ENCODE assay signal across 1 cellular context in genomic region chr22:41285820-41286638, GRCh38.
TF ChIP-seq lines count a peak whose summit lies in the region.

Gene RANGAP1 (minus strand): TSS chr22:41286187. CDS start chr22:41281044, 5,143 bp downstream.

TF ChIP-seq in HepG2, 621 proteins besides CTCF, POLR2A, EP300 and RAD21 (continued from another document and continues in another):
- TF ChIP-seq ZFAT (CRISPR knock-in tag; conservative IDR thresholded peaks at IDR 0.05): 0 out of 2 replicates have a peak, but pooled peaks have one; percentile 35
- no peak for TF ChIP-seq BCLAF1 (IDR thresholded peaks at IDR 0.05)
- no peak for TF ChIP-seq ZNF264 (CRISPR knock-in tag; IDR thresholded peaks at IDR 0.05)
- no peak for TF ChIP-seq ZBTB46 (CRISPR knock-in tag; IDR thresholded peaks at IDR 0.05; ENCODE audit: borderline replicate concordance)
- peak; percentile 63; the same call in 1 of the 2 replicates for TF ChIP-seq TAF1 (CRISPR knock-in tag; IDR thresholded peaks at IDR 0.05)
- no peak for TF ChIP-seq ZNF10 (CRISPR knock-in tag; IDR thresholded peaks at IDR 0.05; ENCODE audit: borderline replicate concordance, low read depth)
- TF ChIP-seq ZNF589 (CRISPR knock-in tag; conservative IDR thresholded peaks at IDR 0.05): no peak
- no peak for TF ChIP-seq RFX5 (IDR thresholded peaks at IDR 0.05; ENCODE audit: low read depth, low read length)
- no peak for TF ChIP-seq LBX2 (CRISPR knock-in tag; IDR thresholded peaks at IDR 0.05; ENCODE audit: borderline replicate concordance)
- TF ChIP-seq IRF2 (CRISPR knock-in tag; IDR thresholded peaks at IDR 0.05): no peak; the same call in 1 of the 2 replicates
- no peak for TF ChIP-seq MED8 (CRISPR knock-in tag; IDR thresholded peaks at IDR 0.05; ENCODE audit: insufficient replicate concordance)
- TF ChIP-seq SP2 (CRISPR knock-in tag; IDR thresholded peaks at IDR 0.05): peak; percentile 69
- TF ChIP-seq KLF15 (CRISPR knock-in tag; IDR thresholded peaks at IDR 0.05; ENCODE audit: borderline replicate concordance): no peak
- 0 out of 2 replicates have a peak, but pooled peaks have one; percentile 33 for TF ChIP-seq ZNF691 (CRISPR knock-in tag; IDR thresholded peaks at IDR 0.05; ENCODE audit: borderline replicate concordance, low read depth)
- no peak for TF ChIP-seq TSC22D2 (CRISPR knock-in tag; IDR thresholded peaks at IDR 0.05; ENCODE audit: borderline replicate concordance)
- TF ChIP-seq ZNF30 (CRISPR knock-in tag; IDR thresholded peaks at IDR 0.05): no peak
- no peak for TF ChIP-seq NR3C1 (CRISPR knock-in tag; IDR thresholded peaks at IDR 0.05)
- peak; percentile 36; the same call in 1 of the 2 replicates for TF ChIP-seq GMEB2 (CRISPR knock-in tag; IDR thresholded peaks at IDR 0.05; ENCODE audit: low read depth)
- TF ChIP-seq MAFG (CRISPR knock-in tag; IDR thresholded peaks at IDR 0.05): no peak
- peak; percentile 85 for TF ChIP-seq AGO2 (optimal IDR thresholded peaks at IDR 0.05; ENCODE audit: low read depth, low read length)
- no peak for TF ChIP-seq ZFP82 (CRISPR knock-in tag; IDR thresholded peaks at IDR 0.05; ENCODE audit: borderline replicate concordance)
- TF ChIP-seq ZBTB42 (CRISPR knock-in tag; IDR thresholded peaks at IDR 0.05): no peak
- no peak for TF ChIP-seq ZNF550 (CRISPR knock-in tag; IDR thresholded peaks at IDR 0.05; ENCODE audit: borderline replicate concordance)
- TF ChIP-seq ZNF17 (CRISPR knock-in tag; IDR thresholded peaks at IDR 0.05): no peak
- peak; percentile 99 for TF ChIP-seq MAZ (IDR thresholded peaks at IDR 0.05; ENCODE audit: borderline replicate concordance, low read depth, low read length)
- TF ChIP-seq MAZ (CRISPR knock-in tag; IDR thresholded peaks at IDR 0.05; ENCODE audit: low read depth): peak; percentile 96
- peak; percentile 89 for TF ChIP-seq RBFOX2 (IDR thresholded peaks at IDR 0.05; ENCODE audit: low read depth, low read length)
- TF ChIP-seq FOXA1 (IDR thresholded peaks at IDR 0.05): no peak
- no peak; the same call in 1 of the 2 replicates for TF ChIP-seq FOXA1 (CRISPR knock-in tag; IDR thresholded peaks at IDR 0.05)
- no peak for TF ChIP-seq ATF6 (CRISPR knock-in tag; conservative IDR thresholded peaks at IDR 0.05)
- no peak for TF ChIP-seq TBP (CRISPR knock-in tag; IDR thresholded peaks at IDR 0.05)
- peak; percentile 59 for TF ChIP-seq GABPA (IDR thresholded peaks at IDR 0.05; ENCODE audit: low read depth, low read length)
- TF ChIP-seq GABPA (CRISPR knock-in tag; IDR thresholded peaks at IDR 0.05; ENCODE audit: low read depth): peak; percentile 94
- TF ChIP-seq TFE3 (CRISPR knock-in tag; IDR thresholded peaks at IDR 0.05): no peak
- TF ChIP-seq ARNT2 (CRISPR knock-in tag; IDR thresholded peaks at IDR 0.05; ENCODE audit: low read depth): no peak
- TF ChIP-seq RNF2 (conservative IDR thresholded peaks at IDR 0.05; ENCODE audit: low read depth): 0 out of 2 replicates have a peak, but pooled peaks have one; percentile 19
- no peak for TF ChIP-seq ZNF275 (CRISPR knock-in tag; IDR thresholded peaks at IDR 0.05; ENCODE audit: borderline replicate concordance)
- TF ChIP-seq ZNF724P (CRISPR knock-in tag; IDR thresholded peaks at IDR 0.05; ENCODE audit: borderline replicate concordance): no peak
- TF ChIP-seq ARID3A (IDR thresholded peaks at IDR 0.05; ENCODE audit: low read depth, low read length): no peak
- peak; percentile 64; the same call in 1 of the 2 replicates for TF ChIP-seq ZNF256 (CRISPR knock-in tag; conservative IDR thresholded peaks at IDR 0.05)
- peak; percentile 70; the same call in 1 of the 2 replicates for TF ChIP-seq ZNF777 (CRISPR knock-in tag; IDR thresholded peaks at IDR 0.05)
- TF ChIP-seq ZBTB39 (CRISPR knock-in tag; IDR thresholded peaks at IDR 0.05): peak; percentile 16; the same call in 1 of the 2 replicates
- TF ChIP-seq RAD51 (IDR thresholded peaks at IDR 0.05; ENCODE audit: borderline replicate concordance): no peak
- TF ChIP-seq HNRNPH1 (optimal IDR thresholded peaks at IDR 0.05; ENCODE audit: low read depth, low read length): no peak
- TF ChIP-seq MTF1 (CRISPR knock-in tag; IDR thresholded peaks at IDR 0.05): no peak
- peak; percentile 38; the same call in 1 of the 2 replicates for TF ChIP-seq ZNF749 (CRISPR knock-in tag; IDR thresholded peaks at IDR 0.05; ENCODE audit: borderline replicate concordance)
- no peak for TF ChIP-seq ZNF790 (CRISPR knock-in tag; IDR thresholded peaks at IDR 0.05; ENCODE audit: borderline replicate concordance)
- TF ChIP-seq DPF2 (CRISPR knock-in tag; IDR thresholded peaks at IDR 0.05; ENCODE audit: borderline replicate concordance, low read depth): no peak
- TF ChIP-seq RBM22 (optimal IDR thresholded peaks at IDR 0.05; ENCODE audit: low read length): no peak
- TF ChIP-seq DRAP1 (CRISPR knock-in tag; IDR thresholded peaks at IDR 0.05): peak; percentile 66
- no peak for TF ChIP-seq ZFP36 (IDR thresholded peaks at IDR 0.05; ENCODE audit: borderline replicate concordance, low read depth, low read length, partially characterized antibody)
- peak; percentile 70 for TF ChIP-seq SALL2 (CRISPR knock-in tag; IDR thresholded peaks at IDR 0.05)
- TF ChIP-seq EHMT2 (IDR thresholded peaks at IDR 0.05; ENCODE audit: borderline replicate concordance, low read depth, low read length): no peak
- TF ChIP-seq TOPORS (CRISPR knock-in tag; IDR thresholded peaks at IDR 0.05): no peak
